27 cellular contexts compared by ENCODE assay signal in the genomic region with DNA sequence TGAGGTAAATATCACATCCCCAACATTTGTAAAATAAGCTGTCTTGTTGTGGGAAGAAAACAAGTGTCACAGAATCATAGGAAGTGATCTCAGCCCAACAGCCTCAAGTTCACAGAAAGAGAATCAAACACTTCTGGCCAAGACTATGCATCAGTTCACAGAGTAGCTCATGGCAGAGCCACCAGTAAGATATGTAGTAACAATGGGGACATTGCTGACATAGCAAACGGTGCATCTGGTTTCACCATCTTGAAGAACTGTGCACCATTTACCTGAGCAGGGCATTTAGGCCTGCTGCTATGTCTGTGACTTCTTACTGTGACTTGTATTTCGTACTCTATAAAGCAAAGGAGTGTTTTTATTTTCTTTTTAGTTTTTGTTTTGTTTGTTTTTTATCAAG.
"Had no signal": no experiment of that assay in that cellular context is flagged by ENCODE, and none has a peak within 500 bp of the region (broad histone marks: within the 10 kb centered on the region; RNA-seq: fewer than 3 reads in every experiment).

No MANE protein-coding gene starts in this region.

- H3K4me3 Mint-ChIP-seq: mesothelial cell of epicardium; naive thymus-derived CD4-positive, alpha-beta T cell; natural killer cell treated with Interleukin-12 subunit alpha and Interleukin-12 subunit beta and Interleukin-15 and Interleukin-18, amount 100 ng/mL, for 72 hours; stimulated activated memory B cell treated with anti-CD40 and anti-IgM and Interleukin-4, amounts not matched to agents 10 μg/mL and 1 μg/mL and 100 μg/mL, for 72 hours; stimulated activated naive CD8-positive, alpha-beta T cell treated with anti-CD3 and anti-CD28 coated beads, Interleukin-15, amount 100 ng/mL, for 72 hours had no signal

- H3K27me3 ChIP-seq: left lung, ovary, right atrium auricular region, right lobe of liver, transverse colon, upper lobe of left lung, vagina had no signal

- FAIRE-seq: keratinocyte had no signal

- H3K27me3 Mint-ChIP-seq: naive thymus-derived CD4-positive, alpha-beta T cell; natural killer cell treated with Interleukin-12 subunit alpha and Interleukin-12 subunit beta and Interleukin-15 and Interleukin-18, amount 100 ng/mL, for 72 hours; progenitor cell of endocrine pancreas; stimulated activated memory B cell treated with anti-CD40 and anti-IgM and Interleukin-4, amounts not matched to agents 10 μg/mL and 1 μg/mL and 100 μg/mL, for 72 hours; stimulated activated naive CD8-positive, alpha-beta T cell treated with anti-CD3 and anti-CD28 coated beads, Interleukin-15, amount 100 ng/mL, for 72 hours had no signal

- DNase-seq: hippocampal formation; kidney glomerular epithelial cell; left cardiac atrium; left lung; mesendoderm; mucosa of descending colon; naive thymus-derived CD4-positive, alpha-beta T cell; ovary; right lobe of liver; stimulated activated CD4-positive, alpha-beta T cell treated with anti-CD3 and anti-CD28 coated beads, Interleukin-1b, Interleukin-23, amount 100 ng/mL, for 48 hours; stimulated activated CD4-positive, alpha-beta T cell treated with anti-CD3 and anti-CD28 coated beads, Interleukin-2, amount 100 ng/mL, for 48 hours; stimulated activated CD4-positive, alpha-beta T cell treated with anti-CD3 and anti-CD28 coated beads, Interleukin-4, amount 100 ng/mL, for 4 hours; stimulated activated CD8-positive, alpha-beta memory T cell treated with anti-CD3 and anti-CD28 coated beads, Interleukin-4, amount 100 ng/mL, for 48 hours; stimulated activated naive CD4-positive, alpha-beta T cell treated with Interleukin-2 at 50 U/mL for 16 hours; stimulated activated naive CD8-positive, alpha-beta T cell treated with anti-CD3 and anti-CD28 coated beads, Interleukin-15, amount 100 ng/mL, for 72 hours; substantia nigra; transverse colon; upper lobe of left lung had no signal

- H3K27ac ChIP-seq: left lung, ovary, right atrium auricular region, right lobe of liver, transverse colon, upper lobe of left lung, vagina had no signal

- H3K4me1 ChIP-seq: left lung, right atrium auricular region, right lobe of liver, transverse colon, upper lobe of left lung, vagina had no signal

- H3K27ac Mint-ChIP-seq: mesothelial cell of epicardium; naive thymus-derived CD4-positive, alpha-beta T cell; natural killer cell treated with Interleukin-12 subunit alpha and Interleukin-12 subunit beta and Interleukin-15 and Interleukin-18, amount 100 ng/mL, for 72 hours; progenitor cell of endocrine pancreas; stimulated activated memory B cell treated with anti-CD40 and anti-IgM and Interleukin-4, amounts not matched to agents 10 μg/mL and 1 μg/mL and 100 μg/mL, for 72 hours; stimulated activated naive CD8-positive, alpha-beta T cell treated with anti-CD3 and anti-CD28 coated beads, Interleukin-15, amount 100 ng/mL, for 72 hours had no signal

- H3K36me3 ChIP-seq: left lung, ovary, right atrium auricular region, right lobe of liver, transverse colon, upper lobe of left lung, vagina had no signal

- ATAC-seq: left cardiac atrium; left lung; mucosa of descending colon; naive thymus-derived CD4-positive, alpha-beta T cell; natural killer cell treated with Interleukin-12 subunit alpha and Interleukin-12 subunit beta and Interleukin-15 and Interleukin-18, amount 100 ng/mL, for 72 hours; right lobe of liver; stimulated activated memory B cell treated with anti-CD40 and anti-IgM and Interleukin-4, amounts not matched to agents 10 μg/mL and 1 μg/mL and 100 μg/mL, for 72 hours; stimulated activated naive CD8-positive, alpha-beta T cell treated with anti-CD3 and anti-CD28 coated beads, Interleukin-15, amount 100 ng/mL, for 72 hours had no signal

- H3K4me1 Mint-ChIP-seq: naive thymus-derived CD4-positive, alpha-beta T cell; stimulated activated memory B cell treated with anti-CD40 and anti-IgM and Interleukin-4, amounts not matched to agents 10 μg/mL and 1 μg/mL and 100 μg/mL, for 72 hours; stimulated activated naive CD8-positive, alpha-beta T cell treated with anti-CD3 and anti-CD28 coated beads, Interleukin-15, amount 100 ng/mL, for 72 hours had no signal

- H3K36me3 Mint-ChIP-seq: mesothelial cell of epicardium; naive thymus-derived CD4-positive, alpha-beta T cell; stimulated activated memory B cell treated with anti-CD40 and anti-IgM and Interleukin-4, amounts not matched to agents 10 μg/mL and 1 μg/mL and 100 μg/mL, for 72 hours had no signal

- H3K9me3 ChIP-seq: mucosa of descending colon, ovary, right atrium auricular region, right lobe of liver, transverse colon, upper lobe of left lung, vagina had no signal

- H3K4me3 ChIP-seq: left lung, lung, mucosa of descending colon, ovary, right atrium auricular region, right lobe of liver, smooth muscle cell, transverse colon, upper lobe of left lung, vagina had no signal

- H3K4me2 ChIP-seq: smooth muscle cell had no signal

- H3K9me3 Mint-ChIP-seq: mesothelial cell of epicardium had no signal
